Comparison of ENCODE assay signal across 28 cellular contexts in the genomic region with DNA sequence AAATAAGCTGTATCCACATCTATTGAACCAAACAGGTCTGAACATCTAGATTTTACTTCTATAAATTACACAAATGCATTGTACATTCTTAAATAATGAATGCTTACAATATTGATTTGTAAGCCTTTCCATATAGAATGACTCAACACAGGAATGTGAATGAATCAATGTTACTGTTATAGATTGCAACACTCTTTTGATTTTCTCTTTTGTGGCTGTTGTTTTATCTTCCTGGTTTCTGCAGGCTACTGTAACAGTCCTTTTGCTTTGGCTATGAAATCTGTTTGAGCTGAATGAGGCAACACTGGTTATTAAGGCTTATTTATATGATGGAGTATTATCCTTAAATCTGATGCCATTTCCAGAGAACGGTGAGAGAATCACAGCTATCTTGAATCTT. TPM values are rescaled to one million over a fixed set of nuclear protein-coding genes. Genes with fewer than 3 reads are reported as not detected.
"Had no signal": no experiment of that assay in that cellular context is flagged by ENCODE, and none has a peak within 500 bp of the region (broad histone marks: within the 10 kb centered on the region; RNA-seq: fewer than 3 reads in every experiment).

No MANE protein-coding gene starts in this region.

- H3K4me3 Mint-ChIP-seq: activated CD4-positive, alpha-beta memory T cell treated with anti-CD3 and anti-CD28 coated beads, Interleukin-2, amount 10 ng/mL, durations not matched to agents 7 days and 5 days; activated naive CD4-positive, alpha-beta T cell treated with anti-CD3 and anti-CD28 coated beads for 36 hours; activated naive CD8-positive, alpha-beta T cell; activated T-helper 17 cell treated with anti-CD3 and anti-CD28 coated beads, Interleukin-2, amount 50 U/mL, for 72 hours; T-helper 1 cell treated with Interleukin-12 subunit alpha and Interleukin-12 subunit beta and Interleukin-4 antibody, amounts not matched to agents 30 μg/mL and 1 μg/mL, for 36 hours had no signal

- H3K27ac ChIP-seq: brain microvascular endothelial cell, Peyer's patch had no signal

- DNase-seq: activated CD4-positive, alpha-beta memory T cell treated with anti-CD3 and anti-CD28 coated beads, Interleukin-2, amount 10 ng/mL, durations not matched to agents 7 days and 5 days; activated CD4-positive, alpha-beta T cell treated with anti-CD3 and anti-CD28 coated beads for 48 hours; activated CD4-positive, CD25-positive, alpha-beta regulatory T cell treated with anti-CD3 and anti-CD28 coated beads, Interleukin-2, amount 50 U/mL, for 72 hours; activated gamma-delta T cell; activated naive CD4-positive, alpha-beta T cell treated with anti-CD3 and anti-CD28 coated beads for 36 hours; activated T-cell treated with anti-CD3 and anti-CD28 coated beads for 4 hours; activated T-cell treated with anti-CD3 and anti-CD28 coated beads, Interleukin-2, amount 50 U/mL, for 48 hours; amygdala; brain microvascular endothelial cell; caudate nucleus; Kasumi-1; NCI-H1048; NCI-H1417; NCI-H1930; NCI-H2171; NCI-H345; NCI-H510A; NCI-H526 treated with DMSO at 0.1 percent for 48 hours; NCI-H82; Peyer's patch; SHP77 treated with DMSO at 0.1 percent for 48 hours had no signal

- H3K4me3 ChIP-seq: Peyer's patch had no signal

- H3K36me3 Mint-ChIP-seq: activated naive CD8-positive, alpha-beta T cell had no signal

- H3K9me3 ChIP-seq: Peyer's patch had no signal

- H3K4me1 ChIP-seq: Peyer's patch had no signal

- H3K9me3 Mint-ChIP-seq: activated CD4-positive, alpha-beta memory T cell treated with anti-CD3 and anti-CD28 coated beads, Interleukin-2, amount 10 ng/mL, durations not matched to agents 7 days and 5 days; activated naive CD4-positive, alpha-beta T cell treated with anti-CD3 and anti-CD28 coated beads for 36 hours; activated T-helper 17 cell treated with anti-CD3 and anti-CD28 coated beads, Interleukin-2, amount 50 U/mL, for 72 hours; T-helper 1 cell treated with Interleukin-12 subunit alpha and Interleukin-12 subunit beta and Interleukin-4 antibody, amounts not matched to agents 30 μg/mL and 1 μg/mL, for 36 hours had no signal

- H3K36me3 ChIP-seq: brain microvascular endothelial cell, Peyer's patch had no signal

- H3K4me1 Mint-ChIP-seq: activated CD4-positive, alpha-beta memory T cell treated with anti-CD3 and anti-CD28 coated beads, Interleukin-2, amount 10 ng/mL, durations not matched to agents 7 days and 5 days; activated T-helper 17 cell treated with anti-CD3 and anti-CD28 coated beads, Interleukin-2, amount 50 U/mL, for 72 hours had no signal

- H3K27me3 ChIP-seq: brain microvascular endothelial cell, Peyer's patch had no signal

- ATAC-seq: activated T-helper 17 cell treated with anti-CD3 and anti-CD28 coated beads, Interleukin-2, amount 50 U/mL, for 72 hours had no signal

- H3K27ac Mint-ChIP-seq: activated CD4-positive, alpha-beta memory T cell treated with anti-CD3 and anti-CD28 coated beads, Interleukin-2, amount 10 ng/mL, durations not matched to agents 7 days and 5 days; activated naive CD4-positive, alpha-beta T cell treated with anti-CD3 and anti-CD28 coated beads for 36 hours; activated naive CD8-positive, alpha-beta T cell; activated T-helper 17 cell treated with anti-CD3 and anti-CD28 coated beads, Interleukin-2, amount 50 U/mL, for 72 hours; T-helper 1 cell treated with Interleukin-12 subunit alpha and Interleukin-12 subunit beta and Interleukin-4 antibody, amounts not matched to agents 30 μg/mL and 1 μg/mL, for 36 hours had no signal

RNA-seq across cellular contexts. Expression of a gene that starts 49.5 kb away (rescaled TPM):
- total RNA-seq: activated CD4-positive, alpha-beta memory T cell treated with anti-CD3 and anti-CD28 coated beads, Interleukin-2, amount 10 ng/mL, durations not matched to agents 7 days and 5 days; activated CD8-positive, alpha-beta memory T cell treated with anti-CD3 and anti-CD28 coated beads for 36 hours; activated naive CD4-positive, alpha-beta T cell treated with anti-CD3 and anti-CD28 coated beads for 36 hours; activated T-helper 17 cell treated with anti-CD3 and anti-CD28 coated beads, Interleukin-2, amount 50 U/mL, for 72 hours; cerebellum; OCI-LY7; Peyer's patch; SK-MEL-5 had no signal
